In the genomic region with DNA sequence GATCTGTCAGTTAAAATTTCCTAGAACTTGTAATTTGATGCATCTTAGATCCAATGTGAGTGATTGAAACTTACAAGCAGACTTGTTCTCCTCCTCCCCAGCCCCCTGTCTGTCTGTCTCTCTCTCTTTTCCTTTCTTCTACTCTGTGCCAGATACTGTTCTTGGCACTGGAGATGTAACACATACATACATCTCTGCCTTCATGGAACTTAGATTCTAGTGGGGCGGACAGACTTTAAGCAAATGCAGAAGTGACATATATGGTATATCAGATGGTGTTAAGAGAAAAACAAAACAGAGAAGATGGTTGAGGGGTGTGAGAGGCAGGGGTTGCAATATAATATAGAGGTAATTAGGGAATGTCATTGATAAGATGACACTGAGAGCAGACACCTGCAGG, we compare ENCODE assay signal across 11 cellular contexts. TPM values are rescaled to one million over a fixed set of nuclear protein-coding genes. Genes with fewer than 3 reads are reported as not detected.
DNase-seq lines count a peak whose midpoint lies in the region; ATAC-seq and TF ChIP-seq lines count a peak whose summit lies in the region.
"Had no signal": no experiment of that assay in that cellular context is flagged by ENCODE, and none has a peak within 500 bp of the region (broad histone marks: within the 10 kb centered on the region; RNA-seq: fewer than 3 reads in every experiment).

No MANE protein-coding gene starts in this region.

- no peak overlapping the region for H2AFZ ChIP-seq in OCI-LY3 (ENCODE audit: low read depth, low read length)

- H3K4me1 ChIP-seq in left ventricle myocardium inferior: peaks cover 55% of the 10 kb centered on the region
- H3K4me1 ChIP-seq in OCI-LY3 (ENCODE audit: low read length): peaks cover 21% of the 10 kb centered on the region
- H3K4me1 ChIP-seq: prostate gland had no signal

- H3K9me3 ChIP-seq in left ventricle myocardium inferior (replicated peaks): no peaks in the 10 kb centered on the region
- H3K9me3 ChIP-seq in OCI-LY3 (ENCODE audit: insufficient read depth, low read length): no peaks in the 10 kb centered on the region
- H3K9me3 ChIP-seq: prostate gland had no signal

- no peak for ATAC-seq in HG03439 (IDR thresholded peaks at IDR 0.05; ENCODE audit: unreplicated experiment)

- H3K27ac ChIP-seq in left ventricle myocardium inferior (replicated peaks) (peak overlapping the region; percentile 71), OCI-LY3 (ENCODE audit: low read length) (peak overlapping the region; percentile 43)
- H3K27ac ChIP-seq: prostate gland had no signal

- intact Hi-C loops in left ventricle myocardium inferior (cut with micrococcal nuclease) (no loop called here), cardiac septum (cut with DNase I) (no loop called here)

- H3K36me3 ChIP-seq in left ventricle myocardium inferior (no peaks in the 10 kb centered on the region), OCI-LY3 (replicated peaks; ENCODE audit: low read depth, low read length) (no peaks in the 10 kb centered on the region)
- H3K36me3 ChIP-seq: prostate gland had no signal

- H3K4me3 ChIP-seq in left ventricle myocardium inferior (no peak overlapping the region), OCI-LY3 (ENCODE audit: low read length) (no peak overlapping the region)
- H3K4me3 ChIP-seq: prostate gland had no signal

- no peaks in the 10 kb centered on the region for H3K27me3 ChIP-seq in left ventricle myocardium inferior (ENCODE audit: low read depth)
- no peaks in the 10 kb centered on the region for H3K27me3 ChIP-seq in OCI-LY3 (ENCODE audit: low read depth, low read length)

- TF ChIP-seq CTCF in left ventricle myocardium inferior (IDR thresholded peaks at IDR 0.05; ENCODE audit: borderline replicate concordance): no peak
- TF ChIP-seq CTCF in OCI-LY3 (IDR thresholded peaks at IDR 0.05; ENCODE audit: low read depth, low read length): no peak

- H3K4me2 ChIP-seq in OCI-LY3 (ENCODE audit: low read length): peak overlapping the region; percentile 61

- TF ChIP-seq POLR2A in erythroblast (IDR thresholded peaks at IDR 0.05; ENCODE audit: low read length): no peak

- no peaks in the 10 kb centered on the region for H4K20me1 ChIP-seq in OCI-LY3 (ENCODE audit: insufficient read depth, low read length)

- no peak for DNase-seq in left ventricle myocardium inferior
- DNase-seq in cardiac septum (ENCODE audit: low spot score): no peak
- DNase-seq in erythroblast (lab: John Stamatoyannopoulos, UW): peak; percentile 36 to 45
- no peak for DNase-seq in DMS153 (lab: John Stamatoyannopoulos, UW)
- DNase-seq in activated effector memory CD4-positive, alpha-beta T cell treated with Interleukin-2 at 50 U/mL for 16 hours: no peak
- DNase-seq in NCI-H2107 (lab: John Stamatoyannopoulos, UW): no peak
- DNase-seq: aorta, NCI-H1048 had no signal

- H3K79me2 ChIP-seq in OCI-LY3 (ENCODE audit: low read length): no peaks in the 10 kb centered on the region; the same call in 1 of the 2 replicates

- peak overlapping the region; percentile 7; the same call in 1 of the 2 replicates for H3K9ac ChIP-seq in OCI-LY3 (ENCODE audit: low read length)

RNA-seq across cellular contexts. Expression of a gene that starts 6.6 kb away (rescaled TPM):
- total RNA-seq in left ventricle myocardium inferior (6.0 TPM), cardiac septum (6.1 TPM)

Comparison
In these comparisons a context has a peak if more than half of its experiments do, and no peak if none do; other contexts are left out.
1. DNase-seq: peak in erythroblast (2 of 2); none in left ventricle myocardium inferior (single experiment), cardiac septum (single experiment), DMS153 (single experiment), activated effector memory CD4-positive, alpha-beta T cell treated with Interleukin-2 at 50 U/mL for 16 hours (single experiment) and NCI-H2107 (single experiment).